ENCODE assay signal across 8 cellular contexts in the genomic region with DNA sequence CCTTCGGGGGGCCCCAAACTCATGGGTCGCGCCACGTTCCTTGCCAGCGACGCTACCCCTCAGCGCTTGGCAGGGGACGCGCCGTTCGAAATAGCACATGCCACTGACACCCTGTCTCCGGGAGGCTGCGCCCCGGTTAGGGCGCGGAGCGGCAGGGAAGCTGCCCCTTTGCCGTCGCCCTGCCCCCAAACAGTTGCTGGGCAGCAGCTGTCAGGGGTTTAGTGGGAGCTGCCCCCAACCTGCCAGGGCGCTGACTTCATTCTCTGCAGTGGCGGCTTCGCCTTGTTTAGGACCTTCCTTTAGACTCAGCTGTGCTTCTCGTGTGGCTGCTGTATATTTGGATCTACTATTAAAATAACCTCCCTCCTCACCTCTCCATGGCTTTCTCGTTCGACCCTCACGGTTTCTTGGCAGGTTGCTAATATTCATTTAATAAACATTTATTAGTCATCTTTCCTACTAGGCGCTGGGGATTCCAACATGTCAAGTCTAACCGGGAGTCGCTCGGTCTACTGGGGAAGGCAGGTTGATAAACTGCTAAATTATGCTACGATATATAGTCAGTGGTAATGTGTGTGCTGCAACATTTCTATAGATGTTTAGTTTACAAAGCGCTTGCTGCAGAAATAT. TPM values are rescaled to one million over a fixed set of nuclear protein-coding genes. Genes with fewer than 3 reads are reported as not detected.
DNase-seq lines count a peak whose midpoint lies in the region; ATAC-seq, FAIRE-seq and TF ChIP-seq lines count a peak whose summit lies in the region.

No MANE protein-coding gene starts in this region.

- ATAC-seq in HG03521 (IDR thresholded peaks at IDR 0.05; ENCODE audit: unreplicated experiment): no peak
- ATAC-seq in HG02798 (IDR thresholded peaks at IDR 0.05; ENCODE audit: poor library complexity, unreplicated experiment): no peak

- H3K4me3 ChIP-seq in HFF-Myc (replicated peaks; ENCODE audit: low read depth, low read length) (peak overlapping the region; percentile 85), iPS-18c (ENCODE audit: insufficient read depth, low read depth, low read length) (peak overlapping the region; percentile 66), spleen (peak overlapping the region; percentile 75 to 98 (median 87))

- TF ChIP-seq CTCF in HFF-Myc (IDR thresholded peaks at IDR 0.05; ENCODE audit: low read depth, low read length, missing control alignments): no peak
- no peak for TF ChIP-seq CTCF in spleen (IDR thresholded peaks at IDR 0.05 in 8 of 11, conservative IDR thresholded peaks at IDR 0.05 in 3 of 11)

- 1 to 2% (median 1%) methylated on average over 18 to 32 of the region's 32 CpGs for WGBS in spleen, 5 donors

- H3K9me3 ChIP-seq in iPS-18c (ENCODE audit: control insufficient read depth, insufficient read depth, low read length) (no peaks in the 10 kb centered on the region), spleen (no peaks in the 10 kb centered on the region)

- no peaks in the 10 kb centered on the region for H3K27me3 ChIP-seq in spleen (replicated peaks in 1 of 7)

- peaks cover 47 to 98% (median 84%) of the 10 kb centered on the region in 6 donors for H3K4me1 ChIP-seq in spleen

- H3K36me3 ChIP-seq in spleen: peaks cover 0 to 4% (median 2%) of the 10 kb centered on the region in 6 donors

- intact Hi-C loops in spleen (cut with DNase I; ENCODE audit: low total_unique reads): no loop called here

- DNase-seq in EH (ENCODE audit: low read depth) (peak; percentile 41), HFF-Myc (ENCODE audit: extremely low read depth, low read depth) (no peak), RCC 7860 (ENCODE audit: low spot score) (peak; percentile 5), astrocyte of the hippocampus (ENCODE audit: low read depth, low spot score) (peak; percentile 58), spleen (no peak)

- TF ChIP-seq POLR2A in spleen (IDR thresholded peaks at IDR 0.05): no peak

- FAIRE-seq in RCC 7860 (lab: Jason Lieb, UNC): no peak

- peak overlapping the region; percentile 91 to 97 (median 96) for H3K27ac ChIP-seq in spleen

RNA-seq across cellular contexts. Expression of a gene that starts 0.8 kb away (rescaled TPM):
- 100 to 1,000 TPM in 6 of 7 donors, 10 to 100 TPM in 1; 82.1 to 125 (median 109) TPM for total RNA-seq in spleen
- polyA plus RNA-seq in spleen: 10 to 100 TPM; 53.6 to 84.7 (median 84.5) TPM

RNA-seq across cellular contexts. Expression of a gene that starts 8.3 kb away (rescaled TPM):
- total RNA-seq in spleen: 10 to 100 TPM; 58.7 to 81.1 (median 73.4) TPM
- polyA plus RNA-seq in spleen: 10 to 100 TPM; 65.2 to 76.7 (median 66.4) TPM

RNA-seq across cellular contexts. Expression of a gene that starts 9.5 kb away (rescaled TPM):
- total RNA-seq in spleen: 10 to 100 TPM in 4 of 7 donors, 1 to 10 TPM in 3; 5.6 to 15.6 (median 13.0) TPM
- 10 to 100 TPM in 1 of 3 donors, 1 to 10 TPM in 2; 5.7 to 11.4 (median 7.1) TPM for polyA plus RNA-seq in spleen

RNA-seq across cellular contexts. Expression of a gene that starts 37.2 kb away (rescaled TPM):
- total RNA-seq in spleen: 100 to 1,000 TPM in 4 of 7 donors, 10 to 100 TPM in 3; 62.9 to 133 (median 114) TPM
- 100 to 1,000 TPM in 2 of 3 donors, 10 to 100 TPM in 1; 83.8 to 139 (median 115) TPM for polyA plus RNA-seq in spleen

RNA-seq across cellular contexts. Expression of a gene that starts 47.4 kb away (rescaled TPM):
- total RNA-seq in spleen: not detected
- under 1 TPM in 2 of 3 donors, not detected in 1; 0.05 to 0.07 TPM for polyA plus RNA-seq in spleen

Comparison
In these comparisons a context has a peak if more than half of its experiments do, and no peak if none do; other contexts are left out.
1. DNase-seq: peak in EH (single experiment), RCC 7860 (single experiment) and astrocyte of the hippocampus (single experiment); none in HFF-Myc (single experiment) and spleen (single experiment).
2. Peak in every context shown above with its lines, with median percentiles within 50 percentile points of each other: H3K4me3 ChIP-seq.